In genomic region chr7:26153246-26153822, GRCh38 we compare ENCODE assay signal across 7 cellular contexts. TPM values are rescaled to one million over a fixed set of nuclear protein-coding genes. Genes with fewer than 3 reads are reported as not detected.
DNase-seq lines count a peak whose midpoint lies in the region; FAIRE-seq and TF ChIP-seq lines count a peak whose summit lies in the region.

No MANE protein-coding gene starts in this region.

- no peak for FAIRE-seq in HTR-8/SVneo (lab: Jason Lieb, UNC)

- H4K20me1 ChIP-seq in smooth muscle cell (ENCODE audit: low read depth), result no peaks in the 10 kb centered on the region

- H3K9ac ChIP-seq in smooth muscle cell (ENCODE audit: low read depth), result no peak overlapping the region

- peaks cover 11% of the 10 kb centered on the region for H3K4me1 ChIP-seq in smooth muscle cell (ENCODE audit: low read depth)

- TF ChIP-seq CTCF in WI38 (IDR thresholded peaks at IDR 0.05; ENCODE audit: low read depth, low read length), result no peak
- TF ChIP-seq CTCF in foreskin fibroblast (IDR thresholded peaks at IDR 0.05; ENCODE audit: low read depth, low read length), result no peak
- no peak for TF ChIP-seq CTCF in smooth muscle cell (IDR thresholded peaks at IDR 0.05; ENCODE audit: borderline replicate concordance, insufficient read depth, poor library complexity, severe bottlenecking)

- peaks cover 2% of the 10 kb centered on the region for H3K36me3 ChIP-seq in H7 (replicated peaks; ENCODE audit: control insufficient read depth, insufficient read depth, low read length)
- no peaks in the 10 kb centered on the region for H3K36me3 ChIP-seq in smooth muscle cell (ENCODE audit: low read depth)

- DNase-seq in H7 (peak; percentile 77), foreskin fibroblast (peak in 1 of 2 donors; percentile 22), smooth muscle cell (lab: John Stamatoyannopoulos, UW; ENCODE audit: unreplicated experiment) (no peak), AML-193 (lab: John Stamatoyannopoulos, UW) (no peak), HCEC 1CT (no peak), HTR-8/SVneo (ENCODE audit: insufficient read length, low spot score) (no peak)

- peak overlapping the region; percentile 86 for H3K4me2 ChIP-seq in smooth muscle cell

- WGBS in smooth muscle cell (ENCODE audit: low lambda C conversion rate), result 10% methylated on average over 18 of the region's 18 CpGs

- H3K79me2 ChIP-seq in smooth muscle cell (ENCODE audit: low read depth), result no peaks in the 10 kb centered on the region

- H3K9me3 ChIP-seq in smooth muscle cell (replicated peaks; ENCODE audit: low read depth), result no peaks in the 10 kb centered on the region

- H2AFZ ChIP-seq in smooth muscle cell (ENCODE audit: low read depth), result peak overlapping the region; percentile 33

- peaks cover 5% of the 10 kb centered on the region for H3F3A ChIP-seq in smooth muscle cell (ENCODE audit: low read depth)

- H3K27me3 ChIP-seq in H7 (ENCODE audit: control insufficient read depth, insufficient read depth, low read length) (no peaks in the 10 kb centered on the region), smooth muscle cell (ENCODE audit: low read depth) (peaks cover 38% of the 10 kb centered on the region)

- no peak overlapping the region for H3K27ac ChIP-seq in smooth muscle cell (ENCODE audit: low read depth)

- H3K4me3 ChIP-seq in H7 (ENCODE audit: insufficient read depth, low read depth, low read length) (peak overlapping the region; percentile 84), WI38 (ENCODE audit: low read depth, low read length) (peak overlapping the region; percentile 66), foreskin fibroblast (ENCODE audit: low read depth in 1 of 2, low read length in 2 of 2) (peak overlapping the region; percentile 33 to 48), smooth muscle cell (peak overlapping the region; percentile 53)

RNA-seq across cellular contexts. Expression of gene NFE2L3, which starts 1.3 kb away (rescaled TPM):
- total RNA-seq in H7 (2014; rRNA removed; shearing (Covaris generic)), result 69.0 and 118 TPM in 2 replicates
- total RNA-seq in smooth muscle cell, result 5.5 and 5.6 TPM in 2 replicates
- 2.4 and 6.2 TPM in 2 replicates for polyA plus RNA-seq in smooth muscle cell

RNA-seq across cellular contexts. Expression of gene HNRNPA2B1, which starts 47.2 kb away (rescaled TPM):
- total RNA-seq in H7 (2014; rRNA removed; shearing (Covaris generic)), result 223 and 239 TPM in 2 replicates
- 158 and 173 TPM in 2 replicates for total RNA-seq in smooth muscle cell
- polyA plus RNA-seq in smooth muscle cell, result 393 and 438 TPM in 2 replicates

RNA-seq across cellular contexts. Expression of gene CBX3, which starts 48.2 kb away (rescaled TPM):
- 170 and 231 TPM in 2 replicates for total RNA-seq in H7 (2014; rRNA removed; shearing (Covaris generic))
- total RNA-seq in smooth muscle cell, result 156 and 181 TPM in 2 replicates
- 118 and 119 TPM in 2 replicates for polyA plus RNA-seq in smooth muscle cell

Comparison
In these comparisons a context has a peak if more than half of its experiments do, and no peak if none do; other contexts are left out.
1. RNA of gene NFE2L3, which starts 1.3 kb away (total RNA-seq): 69.0 to 118 TPM in H7; 5.5 to 5.6 TPM in smooth muscle cell; every median in the first group is over 10 times any median in the second.
2. Peak in every context shown above with its lines, with median percentiles within 50 percentile points of each other: H3K4me3 ChIP-seq.